ENCODE assay signal across 8 cellular contexts in genomic region chr19:9785367-9786331, GRCh38. TPM values are rescaled to one million over a fixed set of nuclear protein-coding genes. Genes with fewer than 3 reads are reported as not detected.
DNase-seq lines count a peak whose midpoint lies in the region; ATAC-seq, FAIRE-seq and TF ChIP-seq lines count a peak whose summit lies in the region.

No MANE protein-coding gene starts in this region.

- H3K27me3 ChIP-seq in ectodermal cell (ENCODE audit: control insufficient read depth, insufficient read depth, low read length, poor library complexity, severe bottlenecking) (no peaks in the 10 kb centered on the region), lower lobe of right lung (ENCODE audit: low read depth) (no peaks in the 10 kb centered on the region)

- H3K9me3 ChIP-seq in ectodermal cell (ENCODE audit: control insufficient read depth, low read length): no peaks in the 10 kb centered on the region
- H3K9me3 ChIP-seq in lower lobe of right lung: no peaks in the 10 kb centered on the region

- 1% methylated on average over 55 to 70 of the region's 74 CpGs for WGBS in ectodermal cell, 2 experiments

- CTCF ChIA-PET in activated CD8-positive, alpha-beta T cell treated with anti-CD3 and anti-CD28 coated beads, Interleukin-2, amount 10 ng/mL, durations not matched to agents 7 days and 5 days (lab: Charles Lee): no interaction called here

- peaks cover 37% of the 10 kb centered on the region for H3K4me1 Mint-ChIP-seq in activated CD8-positive, alpha-beta T cell treated with anti-CD3 and anti-CD28 coated beads, Interleukin-2, amount 10 ng/mL, durations not matched to agents 7 days and 5 days (ENCODE audit: low read depth)

- H3K27ac Mint-ChIP-seq in activated CD8-positive, alpha-beta T cell treated with anti-CD3 and anti-CD28 coated beads, Interleukin-2, amount 10 ng/mL, durations not matched to agents 7 days and 5 days: peak overlapping the region; percentile 99

- H3K9me3 Mint-ChIP-seq in activated CD8-positive, alpha-beta T cell treated with anti-CD3 and anti-CD28 coated beads, Interleukin-2, amount 10 ng/mL, durations not matched to agents 7 days and 5 days (ENCODE audit: insufficient read depth): no peaks in the 10 kb centered on the region

- peak; percentile 96 for DNase-seq in Ammon's horn (ENCODE audit: low spot score)
- DNase-seq in GM19239 (ENCODE audit: insufficient read length, low spot score): peak; percentile 57
- peak; percentile 98 for DNase-seq in NCI-H82 (lab: John Stamatoyannopoulos, UW)
- DNase-seq in activated CD8-positive, alpha-beta T cell treated with anti-CD3 and anti-CD28 coated beads, Interleukin-2, amount 10 ng/mL, durations not matched to agents 7 days and 5 days: peak; percentile 99
- DNase-seq in lower lobe of right lung: peak; percentile 98
- peak; percentile 91 to 98 (median 92) for DNase-seq in stimulated activated CD4-positive, alpha-beta T cell treated with anti-CD3 and anti-CD28 coated beads, TNF-alpha, amount 100 ng/mL, for 1 hour (ENCODE audit: low read depth in 3 of 3, low spot score in 1 of 3)

- POLR2A ChIA-PET in activated CD8-positive, alpha-beta T cell treated with anti-CD3 and anti-CD28 coated beads, Interleukin-2, amount 10 ng/mL, durations not matched to agents 7 days and 5 days (lab: Charles Lee): interaction anchor here (1.3 kb wide), 1 partner anchor 17 kb away, joined by 5 read pairs; the partner anchor contains the start of gene ZNF846

- H3K27ac ChIP-seq in ectodermal cell (ENCODE audit: insufficient read depth, low read depth, low read length, poor library complexity, severe bottlenecking): peak overlapping the region; percentile 87
- H3K27ac ChIP-seq in lower lobe of right lung: peak overlapping the region; percentile 96

- no peak for TF ChIP-seq CTCF in lower lobe of right lung (IDR thresholded peaks at IDR 0.05)

- intact Hi-C loops in lower lobe of right lung (cut with DNase I): no loop called here

- H3K4me3 ChIP-seq in ectodermal cell (ENCODE audit: insufficient read depth, low read depth, low read length): peak overlapping the region; percentile 77
- peak overlapping the region; percentile 76 for H3K4me3 ChIP-seq in lower lobe of right lung

- H3K4me3 Mint-ChIP-seq in activated CD8-positive, alpha-beta T cell treated with anti-CD3 and anti-CD28 coated beads, Interleukin-2, amount 10 ng/mL, durations not matched to agents 7 days and 5 days: peak overlapping the region; percentile 92

- ATAC-seq in HG03469 (IDR thresholded peaks at IDR 0.05; ENCODE audit: unreplicated experiment): peak; percentile 37
- peak; percentile 88 for ATAC-seq in activated CD8-positive, alpha-beta T cell treated with anti-CD3 and anti-CD28 coated beads, Interleukin-2, amount 10 ng/mL, durations not matched to agents 7 days and 5 days
- ATAC-seq in lower lobe of right lung: peak; percentile 95 to 97

- H3K27me3 Mint-ChIP-seq in activated CD8-positive, alpha-beta T cell treated with anti-CD3 and anti-CD28 coated beads, Interleukin-2, amount 10 ng/mL, durations not matched to agents 7 days and 5 days (ENCODE audit: low read depth): no peaks in the 10 kb centered on the region

- peaks cover 7% of the 10 kb centered on the region for H3K4me1 ChIP-seq in ectodermal cell (ENCODE audit: control insufficient read depth, insufficient read depth, low read length)
- peaks cover 10% of the 10 kb centered on the region for H3K4me1 ChIP-seq in lower lobe of right lung

- no peaks in the 10 kb centered on the region for H3K36me3 ChIP-seq in ectodermal cell (ENCODE audit: control insufficient read depth, insufficient read depth, low read length)
- no peaks in the 10 kb centered on the region for H3K36me3 ChIP-seq in lower lobe of right lung

- FAIRE-seq in GM19239 (lab: Jason Lieb, UNC): peak; percentile 79

- peaks cover 7% of the 10 kb centered on the region for H3K36me3 Mint-ChIP-seq in activated CD8-positive, alpha-beta T cell treated with anti-CD3 and anti-CD28 coated beads, Interleukin-2, amount 10 ng/mL, durations not matched to agents 7 days and 5 days (ENCODE audit: low read depth)

RNA-seq across cellular contexts. Expression of gene ZNF846, which starts 17.1 kb away (rescaled TPM):
- total RNA-seq in activated CD8-positive, alpha-beta T cell treated with anti-CD3 and anti-CD28 coated beads, Interleukin-2, amount 10 ng/mL, durations not matched to agents 7 days and 5 days: 10 to 100 TPM in 1 of 2 experiments, 1 to 10 TPM in 1; 9.4 to 12.5 TPM
- 15.8 TPM for polyA plus RNA-seq in ectodermal cell (2013, experiment 1 of 4)
- 15.2 TPM for polyA plus RNA-seq in ectodermal cell (2013, experiment 2 of 4)
- 13.6 TPM for polyA plus RNA-seq in ectodermal cell (2013, experiment 3 of 4)
- 14.1 TPM for polyA plus RNA-seq in ectodermal cell (2013, experiment 4 of 4)
- 14.7 TPM for total RNA-seq in lower lobe of right lung

RNA-seq across cellular contexts. Expression of gene FBXL12, which starts 33.2 kb away (rescaled TPM):
- 10 to 100 TPM; 26.4 to 29.0 TPM for total RNA-seq in activated CD8-positive, alpha-beta T cell treated with anti-CD3 and anti-CD28 coated beads, Interleukin-2, amount 10 ng/mL, durations not matched to agents 7 days and 5 days
- polyA plus RNA-seq in ectodermal cell (2013, experiment 1 of 4): 22.9 TPM
- polyA plus RNA-seq in ectodermal cell (2013, experiment 2 of 4): 23.9 TPM
- 22.0 TPM for polyA plus RNA-seq in ectodermal cell (2013, experiment 3 of 4)
- 21.2 TPM for polyA plus RNA-seq in ectodermal cell (2013, experiment 4 of 4)
- total RNA-seq in lower lobe of right lung: 18.6 TPM

RNA-seq across cellular contexts. Expression of gene UBL5, which starts 42.1 kb away (rescaled TPM):
- total RNA-seq in activated CD8-positive, alpha-beta T cell treated with anti-CD3 and anti-CD28 coated beads, Interleukin-2, amount 10 ng/mL, durations not matched to agents 7 days and 5 days: 100 to 1,000 TPM; 383 to 395 TPM
- polyA plus RNA-seq in ectodermal cell (2013, experiment 1 of 4): 498 TPM
- polyA plus RNA-seq in ectodermal cell (2013, experiment 2 of 4): 510 TPM
- 597 TPM for polyA plus RNA-seq in ectodermal cell (2013, experiment 3 of 4)
- 657 TPM for polyA plus RNA-seq in ectodermal cell (2013, experiment 4 of 4)
- 241 TPM for total RNA-seq in lower lobe of right lung

RNA-seq across cellular contexts. Expression of gene PIN1, which starts 49.5 kb away (rescaled TPM):
- total RNA-seq in activated CD8-positive, alpha-beta T cell treated with anti-CD3 and anti-CD28 coated beads, Interleukin-2, amount 10 ng/mL, durations not matched to agents 7 days and 5 days: 100 to 1,000 TPM; 114 to 117 TPM
- 101 TPM for polyA plus RNA-seq in ectodermal cell (2013, experiment 1 of 4)
- 95.8 TPM for polyA plus RNA-seq in ectodermal cell (2013, experiment 2 of 4)
- polyA plus RNA-seq in ectodermal cell (2013, experiment 3 of 4): 74.5 TPM
- 77.1 TPM for polyA plus RNA-seq in ectodermal cell (2013, experiment 4 of 4)
- 57.0 TPM for total RNA-seq in lower lobe of right lung

Comparison
In these comparisons a context has a peak if more than half of its experiments do, and no peak if none do; other contexts are left out.
1. Peak in every context shown above with its lines: DNase-seq, ATAC-seq, H3K4me3 ChIP-seq and H3K27ac ChIP-seq.
2. ATAC-seq: peak in every context shown above with its lines; median percentile 96 in lower lobe of right lung; 88 in activated CD8-positive, alpha-beta T cell treated with anti-CD3 and anti-CD28 coated beads, Interleukin-2, amount 10 ng/mL, durations not matched to agents 7 days and 5 days; 37 in HG03469.